Comparison of ENCODE assay signal across 9 cellular contexts in genomic region chr6:89984926-89985743, GRCh38.
DNase-seq lines count a peak whose midpoint lies in the region; TF ChIP-seq lines count a peak whose summit lies in the region.
"Had no signal": no experiment of that assay in that cellular context is flagged by ENCODE, and none has a peak within 500 bp of the region (broad histone marks: within the 10 kb centered on the region; RNA-seq: fewer than 3 reads in every experiment).

No MANE protein-coding gene starts in this region.

- intact Hi-C loops in vagina (cut with DNase I): no loop called here

- DNase-seq in AG20443 (ENCODE audit: low spot score): peak; percentile 63
- peak; percentile 50 for DNase-seq in NCI-H1694 treated with DMSO at 0.1 percent for 48 hours (lab: John Stamatoyannopoulos, UW)
- peak; percentile 65 for DNase-seq in ecto neural progenitor cell (ENCODE audit: low spot score)
- DNase-seq in mucosa of gallbladder (ENCODE audit: low spot score): peak; percentile 33
- no peak for DNase-seq in MV-4-11 (lab: John Stamatoyannopoulos, UW)
- DNase-seq in vagina (ENCODE audit: extremely low spot score in 2 of 2): no peak
- DNase-seq in erythroblast (lab: John Stamatoyannopoulos, UW): no peak
- no peak for DNase-seq in LoVo (ENCODE audit: low spot score)
- DNase-seq: foreskin melanocyte had no signal

- TF ChIP-seq CTCF in vagina (IDR thresholded peaks at IDR 0.05): no peak

- H3K9me3 ChIP-seq in vagina: no peaks in the 10 kb centered on the region

- H3K4me1 ChIP-seq in vagina: no peaks in the 10 kb centered on the region

- H3K4me3 ChIP-seq in vagina: no peak overlapping the region

- no peaks in the 10 kb centered on the region for H3K27me3 ChIP-seq in vagina

- H3K27ac ChIP-seq in vagina: no peak overlapping the region

- TF ChIP-seq POLR2A in vagina (IDR thresholded peaks at IDR 0.05) (no peak), erythroblast (IDR thresholded peaks at IDR 0.05; ENCODE audit: low read length) (no peak)

- H3K36me3 ChIP-seq in vagina: no peaks in the 10 kb centered on the region

Comparison
In these comparisons a context has a peak if more than half of its experiments do, and no peak if none do; other contexts are left out.
1. DNase-seq: peak in AG20443 (single experiment), NCI-H1694 treated with DMSO at 0.1 percent for 48 hours (single experiment), ecto neural progenitor cell (single experiment) and mucosa of gallbladder (single experiment); none in MV-4-11 (single experiment), vagina (0 of 2), erythroblast (0 of 2) and LoVo (single experiment).